26 cellular contexts compared by ENCODE assay signal in the genomic region with DNA sequence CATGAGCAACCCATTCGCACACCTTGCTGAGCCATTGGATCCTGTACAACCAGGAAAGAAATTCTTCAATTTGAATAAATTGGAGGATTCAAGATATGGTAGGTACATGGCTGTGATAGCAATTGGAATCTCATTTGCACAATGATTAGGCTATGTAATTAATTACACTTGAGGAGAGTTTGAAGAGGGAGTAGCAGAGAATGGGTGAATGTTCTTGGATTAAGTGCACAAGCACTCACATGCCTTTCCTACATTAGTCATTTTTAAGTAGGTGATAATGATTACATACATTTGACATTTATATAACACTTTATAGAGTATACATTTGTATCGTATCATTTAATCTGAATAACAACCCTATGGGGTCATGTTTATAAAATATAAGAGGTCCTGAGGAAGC. TPM values are rescaled to one million over a fixed set of nuclear protein-coding genes. Genes with fewer than 3 reads are reported as not detected.
DNase-seq lines count a peak whose midpoint lies in the region; ATAC-seq, FAIRE-seq and TF ChIP-seq lines count a peak whose summit lies in the region.
"Had no signal": no experiment of that assay in that cellular context is flagged by ENCODE, and none has a peak within 500 bp of the region (broad histone marks: within the 10 kb centered on the region; RNA-seq: fewer than 3 reads in every experiment).

No MANE protein-coding gene starts in this region.

- DNase-seq in GM12892 (ENCODE audit: insufficient read length): no peak
- DNase-seq in bronchial epithelial cell (ENCODE audit: low read depth): peak; percentile 59
- no peak for DNase-seq in HuH-7 (ENCODE audit: low spot score)
- DNase-seq in foreskin melanocyte: no peak
- no peak for DNase-seq in spleen
- DNase-seq: 8988T; ACHN; AML-193; BE2C; CD4-positive, alpha-beta T cell; CD8-positive, alpha-beta memory T cell; DMS 273 treated with DMSO at 0.1 percent for 48 hours; DMS79; EL; GDM1; GOT3; HFFc6 had no signal

- FAIRE-seq in GM12892 (lab: Jason Lieb, UNC) (peak; percentile 21), bronchial epithelial cell (lab: Jason Lieb, UNC) (no peak)
- FAIRE-seq: A549, D721Med, GM12878, GM18507, H54 had no signal

- ATAC-seq in esophagus mucosa: peak; percentile 61
- ATAC-seq: A549, GM12878 had no signal

- no peaks in the 10 kb centered on the region for H3K27me3 ChIP-seq in bronchial epithelial cell (ENCODE audit: control insufficient read depth, insufficient read depth, low read length)
- H3K27me3 ChIP-seq in muscle layer of duodenum (ENCODE audit: low read depth, low read length): no peaks in the 10 kb centered on the region
- H3K27me3 ChIP-seq in spleen (replicated peaks in 1 of 7): no peaks in the 10 kb centered on the region
- H3K27me3 ChIP-seq: BE2C; BLaER1 treated with 17β-estradiol and CSF1 and Interleukin-3, amounts not matched to agents 10 nM and 100 nM had no signal

- TF ChIP-seq POLR2A in GM12892 (IDR thresholded peaks at IDR 0.05; ENCODE audit: low read depth, low read length) (no peak), spleen (IDR thresholded peaks at IDR 0.05) (no peak)

- peak overlapping the region; percentile 70 for H3K27ac ChIP-seq in muscle layer of duodenum (ENCODE audit: low read length)
- H3K27ac ChIP-seq in spleen: no peak overlapping the region
- H3K27ac ChIP-seq: A549; BLaER1 treated with 17β-estradiol and CSF1 and Interleukin-3, amounts not matched to agents 10 nM and 100 nM had no signal

- 94 to 97% (median 96%) methylated on average over 2 of the region's 2 CpGs for WGBS in spleen, 5 donors

- H3K4me1 ChIP-seq in muscle layer of duodenum (ENCODE audit: control insufficient read depth in 1 of 2, insufficient read depth in 2 of 2, low read length in 2 of 2): no peaks in the 10 kb centered on the region
- H3K4me1 ChIP-seq in spleen: peaks cover 0 to 8% (median 1%) of the 10 kb centered on the region in 6 donors
- H3K4me1 ChIP-seq: A549; BE2C; BLaER1 treated with 17β-estradiol and CSF1 and Interleukin-3, amounts not matched to agents 10 nM and 100 nM had no signal

- peaks cover 5% of the 10 kb centered on the region for H3K36me3 ChIP-seq in bronchial epithelial cell (ENCODE audit: control insufficient read depth, insufficient read depth, low read length)
- H3K36me3 ChIP-seq in muscle layer of duodenum (ENCODE audit: control insufficient read depth in 1 of 2, insufficient read depth in 2 of 2, low read length in 2 of 2): peaks cover 27 to 49% of the 10 kb centered on the region in 2 donors
- H3K36me3 ChIP-seq in spleen: peaks cover 4 to 56% (median 39%) of the 10 kb centered on the region in 6 donors
- H3K36me3 ChIP-seq: BE2C had no signal

- H3K4me3 ChIP-seq in bronchial epithelial cell (ENCODE audit: low read depth, low read length) (no peak overlapping the region), muscle layer of duodenum (ENCODE audit: low read depth in 1 of 2, low read length in 2 of 2) (no peak overlapping the region), spleen (no peak overlapping the region)
- H3K4me3 ChIP-seq: A549; BLaER1 treated with 17β-estradiol and CSF1 and Interleukin-3, amounts not matched to agents 10 nM and 100 nM; GM12878; HAP-1 had no signal

- H3K9me3 ChIP-seq in muscle layer of duodenum (ENCODE audit: control insufficient read depth in 1 of 2, low read length in 2 of 2) (no peaks in the 10 kb centered on the region), spleen (peaks cover 0 to 12% (median 7%) of the 10 kb centered on the region in 8 donors)
- H3K9me3 ChIP-seq: BE2C, HAP-1 had no signal

- TF ChIP-seq CTCF in bronchial epithelial cell (IDR thresholded peaks at IDR 0.05; ENCODE audit: insufficient read depth, low read length, severe bottlenecking) (no peak), spleen (IDR thresholded peaks at IDR 0.05 in 8 of 11, conservative IDR thresholded peaks at IDR 0.05 in 3 of 11) (no peak)

- intact Hi-C loops in spleen (cut with DNase I; ENCODE audit: low total_unique reads): no loop called here

RNA-seq across cellular contexts. Expression of gene ACO1, which starts 21.1 kb away (rescaled TPM):
- polyA plus RNA-seq in GM12892 (2012; ENCODE audit: missing spikeins): 10.2 TPM
- total RNA-seq in bronchial epithelial cell (11.8 and 12.9 TPM in 2 replicates), esophagus mucosa (14.0 TPM), spleen (10 to 100 TPM; 16.7 to 20.7 (median 18.8) TPM)
- polyA plus RNA-seq in spleen: 1 to 10 TPM; 3.8 to 8.8 (median 5.6) TPM
